Comparison of ENCODE assay signal across 8 cellular contexts in the genomic region with DNA sequence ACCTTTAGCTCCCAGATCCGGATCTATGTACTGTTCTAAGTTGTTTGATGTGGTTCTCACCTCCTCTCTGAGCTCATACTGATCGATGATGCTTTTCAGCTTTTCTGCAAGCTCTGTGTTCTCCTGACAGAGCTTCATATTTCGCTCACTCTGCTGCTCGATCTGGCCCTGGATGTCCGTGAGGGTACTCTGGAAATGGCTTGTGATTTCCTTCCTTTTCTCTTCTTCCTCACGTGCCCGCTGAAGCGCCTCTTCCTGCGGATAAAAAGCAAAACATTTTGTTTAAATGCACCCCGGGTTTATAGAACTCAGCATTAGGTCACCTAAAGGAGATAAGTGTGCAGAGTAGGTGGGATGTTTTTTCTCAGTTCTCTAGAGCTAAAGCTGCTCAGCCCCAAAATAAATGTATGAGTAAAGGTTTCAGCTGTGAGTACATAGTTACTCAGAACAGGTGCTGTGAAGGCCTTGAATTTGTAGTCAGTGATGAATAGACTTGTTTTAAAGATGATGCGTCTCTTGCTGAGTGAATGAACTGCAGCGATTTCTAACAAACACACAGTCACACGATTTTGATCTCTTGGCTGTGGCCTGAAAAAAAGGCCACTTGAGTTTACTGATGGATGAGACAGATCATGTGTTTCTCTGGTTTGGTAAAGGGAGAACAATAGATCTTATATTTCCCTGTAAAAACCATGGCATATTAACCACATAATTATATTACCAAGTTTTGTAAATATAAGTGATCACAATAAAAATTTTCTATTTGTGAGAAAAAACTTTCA. TPM values are rescaled to one million over a fixed set of nuclear protein-coding genes. Genes with fewer than 3 reads are reported as not detected.
DNase-seq lines count a peak whose midpoint lies in the region; ATAC-seq and TF ChIP-seq lines count a peak whose summit lies in the region.

No MANE protein-coding gene starts in this region.

- peaks cover 17% of the 10 kb centered on the region for H3K4me1 ChIP-seq in effector memory CD4-positive, alpha-beta T cell (ENCODE audit: control insufficient read depth, insufficient read depth, low read length, poor library complexity, severe bottlenecking)
- H3K4me1 ChIP-seq in gastroesophageal sphincter, result no peaks in the 10 kb centered on the region

- TF ChIP-seq EP300 in gastroesophageal sphincter (IDR thresholded peaks at IDR 0.05), result no peak

- no peaks in the 10 kb centered on the region for H3K36me3 ChIP-seq in effector memory CD4-positive, alpha-beta T cell (ENCODE audit: control insufficient read depth, insufficient read depth, low read length)
- H3K36me3 ChIP-seq in gastroesophageal sphincter, result no peaks in the 10 kb centered on the region

- peak overlapping the region; percentile 54 for H3K27ac ChIP-seq in effector memory CD4-positive, alpha-beta T cell (ENCODE audit: insufficient read depth, low read length, poor library complexity, severe bottlenecking)
- no peak overlapping the region for H3K27ac ChIP-seq in gastroesophageal sphincter

- WGBS in gastroesophageal sphincter (ENCODE audit: low coverage in 1 of 2), 2 donors, result 63 to 64% methylated on average over 10 to 13 of the region's 13 CpGs

- ATAC-seq in GM18870 (IDR thresholded peaks at IDR 0.05; ENCODE audit: unreplicated experiment) (peak; percentile 92), HG02623 (IDR thresholded peaks at IDR 0.05; ENCODE audit: unreplicated experiment) (peak; percentile 91), SK-N-SH treated with all-trans-retinoic acid at 6 μM for 48 hours (no peak), gastroesophageal sphincter (no peak)

- TF ChIP-seq CTCF in gastroesophageal sphincter (IDR thresholded peaks at IDR 0.05), result no peak

- DNase-seq in NCI-H345 treated with DMSO at 0.1 percent for 48 hours (lab: John Stamatoyannopoulos, UW; ENCODE audit: unreplicated experiment) (peak; percentile 82), CD1c-positive myeloid dendritic cell (ENCODE audit: extremely low spot score) (no peak), NCI-H1694 treated with DMSO at 0.1 percent for 48 hours (lab: John Stamatoyannopoulos, UW) (no peak)
- DNase-seq in effector memory CD4-positive, alpha-beta T cell, result no peak

- TF ChIP-seq POLR2A in gastroesophageal sphincter (IDR thresholded peaks at IDR 0.05), result no peak

- no peaks in the 10 kb centered on the region for H3K27me3 ChIP-seq in effector memory CD4-positive, alpha-beta T cell (replicated peaks; ENCODE audit: control insufficient read depth, insufficient read depth, low read length, poor library complexity, severe bottlenecking)
- H3K27me3 ChIP-seq in gastroesophageal sphincter, result no peaks in the 10 kb centered on the region

- no peaks in the 10 kb centered on the region for H3K9me3 ChIP-seq in effector memory CD4-positive, alpha-beta T cell (ENCODE audit: control insufficient read depth, low read length)
- H3K9me3 ChIP-seq in gastroesophageal sphincter, result no peaks in the 10 kb centered on the region

- H3K4me3 ChIP-seq in effector memory CD4-positive, alpha-beta T cell (ENCODE audit: insufficient read depth, low read depth, low read length, poor library complexity, severe bottlenecking), result no peak overlapping the region
- no peak overlapping the region for H3K4me3 ChIP-seq in gastroesophageal sphincter

TF ChIP-seq in SK-N-SH treated with all-trans-retinoic acid at 6 μM for 48 hours, 23 proteins besides CTCF, POLR2A, EP300 and RAD21:
- TF ChIP-seq ZNF565 (CRISPR knock-in tag; conservative IDR thresholded peaks at IDR 0.05; ENCODE audit: low read depth) (no peak), ZFP30 (CRISPR knock-in tag; IDR thresholded peaks at IDR 0.05) (no peak)
- TF ChIP-seq, protein P1, sequence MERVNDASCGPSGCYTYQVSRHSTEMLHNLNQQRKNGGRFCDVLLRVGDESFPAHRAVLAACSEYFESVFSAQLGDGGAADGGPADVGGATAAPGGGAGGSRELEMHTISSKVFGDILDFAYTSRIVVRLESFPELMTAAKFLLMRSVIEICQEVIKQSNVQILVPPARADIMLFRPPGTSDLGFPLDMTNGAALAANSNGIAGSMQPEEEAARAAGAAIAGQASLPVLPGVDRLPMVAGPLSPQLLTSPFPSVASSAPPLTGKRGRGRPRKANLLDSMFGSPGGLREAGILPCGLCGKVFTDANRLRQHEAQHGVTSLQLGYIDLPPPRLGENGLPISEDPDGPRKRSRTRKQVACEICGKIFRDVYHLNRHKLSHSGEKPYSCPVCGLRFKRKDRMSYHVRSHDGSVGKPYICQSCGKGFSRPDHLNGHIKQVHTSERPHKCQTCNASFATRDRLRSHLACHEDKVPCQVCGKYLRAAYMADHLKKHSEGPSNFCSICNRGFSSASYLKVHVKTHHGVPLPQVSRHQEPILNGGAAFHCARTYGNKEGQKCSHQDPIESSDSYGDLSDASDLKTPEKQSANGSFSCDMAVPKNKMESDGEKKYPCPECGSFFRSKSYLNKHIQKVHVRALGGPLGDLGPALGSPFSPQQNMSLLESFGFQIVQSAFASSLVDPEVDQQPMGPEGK (CRISPR knock-in tag; IDR thresholded peaks at IDR 0.05; ENCODE audit: borderline replicate concordance), result no peak

RNA-seq across cellular contexts. Expression of a gene that starts 29.1 kb away (rescaled TPM):
- 1 to 10 TPM in 3 of 4 donors, under 1 TPM in 1; 0.67 to 5.4 (median 2.6) TPM for total RNA-seq in gastroesophageal sphincter

Comparison
In these comparisons a context has a peak if more than half of its experiments do, and no peak if none do; other contexts are left out.
1. ATAC-seq: peak in GM18870 (single experiment) and HG02623 (single experiment); none in SK-N-SH treated with all-trans-retinoic acid at 6 μM for 48 hours (single experiment) and gastroesophageal sphincter (single experiment).